In genomic region chr1:14850563-14850962, GRCh38 we compare ENCODE assay signal across 1 cellular context.
TF ChIP-seq lines count a peak whose summit lies in the region.

No MANE protein-coding gene starts in this region.

TF ChIP-seq in GM23338, 12 proteins besides CTCF, POLR2A, EP300 and RAD21 (continued from another document):
- TF ChIP-seq ZNF462 (CRISPR knock-in tag; IDR thresholded peaks at IDR 0.05) = no peak
- TF ChIP-seq CREB1 (CRISPR knock-in tag; IDR thresholded peaks at IDR 0.05; ENCODE audit: low read depth) = no peak
- TF ChIP-seq ZNF114 (CRISPR knock-in tag; IDR thresholded peaks at IDR 0.05) = no peak
- no peak for TF ChIP-seq EZH2 (IDR thresholded peaks at IDR 0.05; ENCODE audit: low read depth, unreplicated experiment)
- no peak for TF ChIP-seq JUNB (IDR thresholded peaks at IDR 0.05; ENCODE audit: unreplicated experiment)
- no peak for TF ChIP-seq ETS1 (IDR thresholded peaks at IDR 0.05)
